Comparison of ENCODE assay signal across 1 cellular context in genomic region chr9:5899292-5899691, GRCh38.
TF ChIP-seq lines count a peak whose summit lies in the region.

No MANE protein-coding gene starts in this region.

TF ChIP-seq in GM23338, 12 proteins besides CTCF, POLR2A, EP300 and RAD21 (continued from another document):
- TF ChIP-seq REST (IDR thresholded peaks at IDR 0.05; ENCODE audit: unreplicated experiment) (no peak), POLR2AphosphoS5 (IDR thresholded peaks at IDR 0.05; ENCODE audit: low read depth) (no peak), ZNF331 (CRISPR knock-in tag; IDR thresholded peaks at IDR 0.05; ENCODE audit: low read depth) (no peak)
TF ChIP-seq in GM23338: peak in this region for 0.
